Comparison of ENCODE assay signal across 9 cellular contexts in the genomic region with DNA sequence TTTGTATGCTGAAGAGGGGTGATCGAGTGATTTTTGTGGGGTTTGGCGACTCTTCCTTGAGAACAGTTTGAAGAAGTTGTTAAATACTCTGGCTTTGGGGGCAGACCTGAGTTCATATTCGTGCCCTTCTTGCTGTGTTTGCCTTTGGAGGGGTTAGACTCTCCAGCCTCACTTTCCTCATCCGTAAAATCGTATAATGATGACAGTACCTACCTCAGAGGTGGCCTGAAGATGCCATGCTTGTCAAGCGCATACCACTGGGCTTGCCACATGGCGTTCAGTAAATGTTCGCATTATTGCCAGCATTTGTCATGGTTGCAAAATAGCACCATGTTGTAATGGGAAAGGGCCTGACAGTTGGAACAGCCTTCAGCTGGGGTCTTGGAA. TPM values are rescaled to one million over a fixed set of nuclear protein-coding genes. Genes with fewer than 3 reads are reported as not detected.
DNase-seq lines count a peak whose midpoint lies in the region; ATAC-seq, FAIRE-seq and TF ChIP-seq lines count a peak whose summit lies in the region.
"Had no signal": no experiment of that assay in that cellular context is flagged by ENCODE, and none has a peak within 500 bp of the region (broad histone marks: within the 10 kb centered on the region; RNA-seq: fewer than 3 reads in every experiment).

No MANE protein-coding gene starts in this region.

- H3K36me3 ChIP-seq in K562 (ENCODE audit: control insufficient read depth, insufficient read depth, low read length) (no peaks in the 10 kb centered on the region), iPS-20b (ENCODE audit: insufficient read depth, low read depth, low read length) (no peaks in the 10 kb centered on the region)

- no peak for TF ChIP-seq RAD21 in K562 (CRISPR knock-in tag; conservative IDR thresholded peaks at IDR 0.05 in 1 of 2, IDR thresholded peaks at IDR 0.05 in 1 of 2)

- TSS peak; percentile 38 for BruUV-seq in K562 (replicated peaks; lab: Mats Ljungman, UMichigan)

- in situ Hi-C loops in K562 (cut with MboI): loop anchor here (10.0 kb wide), 1 partner anchor 251 kb away; no protein-coding TSS in a partner anchor

- peak overlapping the region; percentile 82; the same call in 2 of the 3 replicates for H3K27ac ChIP-seq in K562 (ENCODE audit: extremely low read depth, low read depth, low read length)
- H3K27ac ChIP-seq in iPS-20b (ENCODE audit: low read length): no peak overlapping the region

- H3K4me1 ChIP-seq in K562 (replicated peaks in 1 of 2; ENCODE audit: control insufficient read depth in 2 of 2, insufficient read depth in 2 of 2, low read length in 2 of 2): peaks cover 7 to 10% of the 10 kb centered on the region in 2 experiments; a peak in 4 of 5 replicates
- peaks cover 4% of the 10 kb centered on the region; the same call in 1 of the 2 replicates for H3K4me1 ChIP-seq in iPS-20b (ENCODE audit: insufficient read depth, low read length)

- WGBS in K562 (ENCODE audit: insufficient coverage, low coverage, missing lambda C conversion rate): 19% methylated on average over 8 of the region's 8 CpGs

- CTCF ChIA-PET in K562 (lab: Yijun Ruan, JAX; ENCODE audit: low intra/inter-chr PET ratio): interaction anchor here (5.4 kb wide), 1 partner anchor 255 kb away, joined by 53 read pairs; no protein-coding TSS in a partner anchor

- TF ChIP-seq POLR2A in K562 (conservative IDR thresholded peaks at IDR 0.05): no peak

- H3K27me3 ChIP-seq in K562 (ENCODE audit: control insufficient read depth in 2 of 2, insufficient read depth in 2 of 2, low read length in 2 of 2) (no peaks in the 10 kb centered on the region; a peak in 1 of 5 replicates), iPS-20b (ENCODE audit: insufficient read depth, low read length) (peaks cover 22% of the 10 kb centered on the region)

- H3K9ac ChIP-seq in K562 (ENCODE audit: insufficient read depth in 1 of 2, low read depth in 2 of 2, low read length in 2 of 2) (peak overlapping the region; percentile 82 to 97; a peak in 3 of 4 replicates), iPS-20b (ENCODE audit: low read depth, low read length) (peak overlapping the region; percentile 72; the same call in 1 of the 2 replicates)

- intact Hi-C loops in K562 (cut with micrococcal nuclease): loop anchor here (5.0 to 10.0 kb wide), 2 partner anchors 143 to 371 kb away; a partner anchor contains a TSS

- peak overlapping the region; percentile 89 for H3K4me3 ChIP-seq in K562
- peak overlapping the region; percentile 87 for H3K4me3 ChIP-seq in iPS-20b (ENCODE audit: low read length)

- no peaks in the 10 kb centered on the region for H3K9me1 ChIP-seq in K562 (ENCODE audit: control insufficient read depth, insufficient read depth, low read length)

- no peak for TF ChIP-seq EP300 in K562 (IDR thresholded peaks at IDR 0.05; ENCODE audit: low read length)

- H3K9me3 ChIP-seq in K562 (replicated peaks; ENCODE audit: control insufficient read depth, insufficient read depth, low read depth, low read length) (no peaks in the 10 kb centered on the region; the same call in 1 of the 2 replicates), iPS-20b (ENCODE audit: insufficient read depth, low read depth, low read length) (no peaks in the 10 kb centered on the region)

- H4K20me1 ChIP-seq in K562 (replicated peaks; ENCODE audit: control insufficient read depth, insufficient read depth, low read length): 0 out of 2 replicates have a peak, but pooled peaks cover 4% of the 10 kb centered on the region

- H3K79me2 ChIP-seq in K562 (ENCODE audit: control insufficient read depth, insufficient read depth, low read length): peaks cover 56% of the 10 kb centered on the region

- FAIRE-seq in K562 (lab: Jason Lieb, UNC): no peak
- FAIRE-seq: islet of Langerhans had no signal

- POLR2A ChIA-PET in K562 (lab: Yijun Ruan, JAX): interaction anchor here (0.9 to 2.4 kb wide), 4 partner anchors 11 to 280 kb away, joined by 3 to 8 read pairs (median 4); no protein-coding TSS in a partner anchor

- H3K4me2 ChIP-seq in K562 (ENCODE audit: insufficient read depth, low read length): peak overlapping the region; percentile 95

- ATAC-seq in K562: no peak
- ATAC-seq in GM18520 (IDR thresholded peaks at IDR 0.05; ENCODE audit: unreplicated experiment): no peak

- TF ChIP-seq CTCF in K562 (IDR thresholded peaks at IDR 0.05 in 2 of 3, conservative IDR thresholded peaks at IDR 0.05 in 1 of 3; ENCODE audit: insufficient read depth in 2 of 3, low read depth in 1 of 3, low read length in 3 of 3): no peak

- peak; percentile 15 to 52 for DNase-seq in NCI-H526 (lab: John Stamatoyannopoulos, UW)
- no peak for DNase-seq in NCI-H526 treated with DMSO at 0.1 percent for 48 hours (lab: John Stamatoyannopoulos, UW)
- DNase-seq in RPMI8226: peak; percentile 69
- DNase-seq in K562 (ENCODE audit: extremely low read depth in 1 of 4, low spot score in 3 of 4): no peak
- DNase-seq in stimulated activated CD4-positive, alpha-beta T cell treated with anti-CD3 and anti-CD28 coated beads, TNF-alpha, amount 100 ng/mL, for 4 hours (ENCODE audit: low read depth in 3 of 3): peak in 2 of 3 experiments; percentile 4 to 9
- DNase-seq in NCI-H1930 (lab: John Stamatoyannopoulos, UW): no peak

- H2AFZ ChIP-seq in K562 (ENCODE audit: low read depth, low read length): 0 out of 2 replicates have a peak overlapping the region, but pooled peaks have one; percentile 91

TF ChIP-seq in K562, 482 proteins besides CTCF, POLR2A, EP300 and RAD21 (continues in another document):
- TF ChIP-seq CEBPG (CRISPR knock-in tag; IDR thresholded peaks at IDR 0.05): 0 out of 2 replicates have a peak, but pooled peaks have one; percentile 23
- no peak for TF ChIP-seq CEBPG (tag; conservative IDR thresholded peaks at IDR 0.05 in 1 of 2, IDR thresholded peaks at IDR 0.05 in 1 of 2)
- TF ChIP-seq, protein P1, sequence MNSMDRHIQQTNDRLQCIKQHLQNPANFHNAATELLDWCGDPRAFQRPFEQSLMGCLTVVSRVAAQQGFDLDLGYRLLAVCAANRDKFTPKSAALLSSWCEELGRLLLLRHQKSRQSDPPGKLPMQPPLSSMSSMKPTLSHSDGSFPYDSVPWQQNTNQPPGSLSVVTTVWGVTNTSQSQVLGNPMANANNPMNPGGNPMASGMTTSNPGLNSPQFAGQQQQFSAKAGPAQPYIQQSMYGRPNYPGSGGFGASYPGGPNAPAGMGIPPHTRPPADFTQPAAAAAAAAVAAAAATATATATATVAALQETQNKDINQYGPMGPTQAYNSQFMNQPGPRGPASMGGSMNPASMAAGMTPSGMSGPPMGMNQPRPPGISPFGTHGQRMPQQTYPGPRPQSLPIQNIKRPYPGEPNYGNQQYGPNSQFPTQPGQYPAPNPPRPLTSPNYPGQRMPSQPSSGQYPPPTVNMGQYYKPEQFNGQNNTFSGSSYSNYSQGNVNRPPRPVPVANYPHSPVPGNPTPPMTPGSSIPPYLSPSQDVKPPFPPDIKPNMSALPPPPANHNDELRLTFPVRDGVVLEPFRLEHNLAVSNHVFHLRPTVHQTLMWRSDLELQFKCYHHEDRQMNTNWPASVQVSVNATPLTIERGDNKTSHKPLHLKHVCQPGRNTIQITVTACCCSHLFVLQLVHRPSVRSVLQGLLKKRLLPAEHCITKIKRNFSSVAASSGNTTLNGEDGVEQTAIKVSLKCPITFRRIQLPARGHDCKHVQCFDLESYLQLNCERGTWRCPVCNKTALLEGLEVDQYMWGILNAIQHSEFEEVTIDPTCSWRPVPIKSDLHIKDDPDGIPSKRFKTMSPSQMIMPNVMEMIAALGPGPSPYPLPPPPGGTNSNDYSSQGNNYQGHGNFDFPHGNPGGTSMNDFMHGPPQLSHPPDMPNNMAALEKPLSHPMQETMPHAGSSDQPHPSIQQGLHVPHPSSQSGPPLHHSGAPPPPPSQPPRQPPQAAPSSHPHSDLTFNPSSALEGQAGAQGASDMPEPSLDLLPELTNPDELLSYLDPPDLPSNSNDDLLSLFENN (IDR thresholded peaks at IDR 0.05; ENCODE audit: low read depth in 2 of 2, low read length in 2 of 2): no peak
- no peak for TF ChIP-seq ZNF282 (CRISPR knock-in tag; IDR thresholded peaks at IDR 0.05)
- TF ChIP-seq NCOA2 (IDR thresholded peaks at IDR 0.05; ENCODE audit: partially characterized antibody in 2 of 2): no peak
- TF ChIP-seq POLR3G (IDR thresholded peaks at IDR 0.05; ENCODE audit: extremely low read depth, insufficient read length, insufficient replicate concordance): no peak
- TF ChIP-seq, protein P2, sequence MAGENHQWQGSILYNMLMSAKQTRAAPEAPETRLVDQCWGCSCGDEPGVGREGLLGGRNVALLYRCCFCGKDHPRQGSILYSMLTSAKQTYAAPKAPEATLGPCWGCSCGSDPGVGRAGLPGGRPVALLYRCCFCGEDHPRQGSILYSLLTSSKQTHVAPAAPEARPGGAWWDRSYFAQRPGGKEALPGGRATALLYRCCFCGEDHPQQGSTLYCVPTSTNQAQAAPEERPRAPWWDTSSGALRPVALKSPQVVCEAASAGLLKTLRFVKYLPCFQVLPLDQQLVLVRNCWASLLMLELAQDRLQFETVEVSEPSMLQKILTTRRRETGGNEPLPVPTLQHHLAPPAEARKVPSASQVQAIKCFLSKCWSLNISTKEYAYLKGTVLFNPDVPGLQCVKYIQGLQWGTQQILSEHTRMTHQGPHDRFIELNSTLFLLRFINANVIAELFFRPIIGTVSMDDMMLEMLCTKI (IDR thresholded peaks at IDR 0.05; ENCODE audit: partially characterized antibody): no peak
- TF ChIP-seq SAFB (IDR thresholded peaks at IDR 0.05; ENCODE audit: borderline replicate concordance, low read depth, low read length): no peak
- TF ChIP-seq LCOR (CRISPR knock-in tag; IDR thresholded peaks at IDR 0.05): 0 out of 2 replicates have a peak, but pooled peaks have one; percentile 51
- no peak for TF ChIP-seq U2AF2 (optimal IDR thresholded peaks at IDR 0.05; ENCODE audit: low read depth, low read length)

RNA-seq across cellular contexts. Expression of a gene that starts 1.3 kb away (rescaled TPM):
- 5.0 and 18.0 TPM in 2 replicates for total RNA-seq in K562 (2011; cell fraction: chromatin; rRNA removed; ENCODE audit: low replicate concordance)
- 3.5 and 4.2 TPM in 2 replicates for total RNA-seq in K562 (2011; cell fraction: nucleolus; rRNA removed)
- 8.7 and 17.8 TPM in 2 replicates for total RNA-seq in K562 (2011; cell fraction: nucleoplasm; rRNA removed)
- 13.1 and 13.8 TPM in 2 replicates for total RNA-seq in K562 (2014; rRNA removed)
- total RNA-seq in K562 (2014; rRNA removed; fragmentation: Illumina TruSeq; extraction: Trizol): 16.3 and 19.5 TPM in 2 replicates
- 13.4 and 14.2 TPM in 2 replicates for total RNA-seq in K562 (2015; rRNA removed; fragmentation: Illumina TruSeq; extraction: Trizol)
- total RNA-seq in K562 (2021): 12.3 and 13.7 TPM in 2 replicates
- 6.7 and 11.5 TPM in 2 replicates for polyA plus RNA-seq in K562 (2011; rRNA removed)
- polyA plus RNA-seq in K562 (2011; cell fraction: cytosol; rRNA removed): 2.1 and 2.4 TPM in 2 replicates
- 4.0 and 4.7 TPM in 2 replicates for polyA plus RNA-seq in K562 (2011; cell fraction: nucleus; rRNA removed)
- polyA plus RNA-seq in K562 (2012): 11.7 and 13.6 TPM in 2 replicates
- polyA plus RNA-seq in K562 (2014; fragmentation: Illumina TruSeq; extraction: Trizol): 12.3 and 14.6 TPM in 2 replicates
- polyA plus RNA-seq in K562 (2014; fragmentation: Nextera tagmentation; extraction: Ambion mirVana): 1 to 10 TPM; 3.4 to 3.5 TPM
- polyA plus RNA-seq in K562 (2014; rRNA removed): 10.1 and 13.2 TPM in 2 replicates
- 5.5 and 6.4 TPM in 2 replicates for polyA minus RNA-seq in K562 (2011; rRNA and poly(A)+ RNA removed)
- 3.1 and 3.6 TPM in 2 replicates for polyA minus RNA-seq in K562 (2011; cell fraction: cytosol; rRNA and poly(A)+ RNA removed)
- polyA minus RNA-seq in K562 (2011; cell fraction: nucleus; rRNA and poly(A)+ RNA removed): 4.2 and 4.3 TPM in 2 replicates

Comparison
In these comparisons a context has a peak if more than half of its experiments do, and no peak if none do; other contexts are left out.
1. DNase-seq: peak in NCI-H526 (2 of 2), RPMI8226 (single experiment) and stimulated activated CD4-positive, alpha-beta T cell treated with anti-CD3 and anti-CD28 coated beads, TNF-alpha, amount 100 ng/mL, for 4 hours (2 of 3); none in NCI-H526 treated with DMSO at 0.1 percent for 48 hours (single experiment), K562 (0 of 4) and NCI-H1930 (0 of 2).